ENCODE assay signal across 24 cellular contexts in genomic region chr16:9479008-9479407, GRCh38.
DNase-seq lines count a peak whose midpoint lies in the region; ATAC-seq, FAIRE-seq and TF ChIP-seq lines count a peak whose summit lies in the region.
"Had no signal": no experiment of that assay in that cellular context is flagged by ENCODE, and none has a peak within 500 bp of the region (broad histone marks: within the 10 kb centered on the region; RNA-seq: fewer than 3 reads in every experiment).

No MANE protein-coding gene starts in this region.

- BruUV-seq in PC-3 (replicated peaks; lab: Mats Ljungman, UMichigan), result no TSS peak

- H3K4me1 Mint-ChIP-seq in neural crest cell, result no peaks in the 10 kb centered on the region

- no peaks in the 10 kb centered on the region for H3K36me3 ChIP-seq in PC-3 (ENCODE audit: low read depth, low read length)
- no peaks in the 10 kb centered on the region for H3K36me3 ChIP-seq in kidney (ENCODE audit: control insufficient read depth in 1 of 2, insufficient read depth in 2 of 2, low read length in 2 of 2)
- H3K36me3 ChIP-seq: BLaER1 treated with 17β-estradiol and CSF1 and Interleukin-3, amounts not matched to agents 10 nM and 100 nM; HAP-1; MG63 had no signal

- peaks cover 3% of the 10 kb centered on the region for H3K27me3 Mint-ChIP-seq in neural crest cell (ENCODE audit: low read depth)

- H3K4me2 ChIP-seq in PC-3 (ENCODE audit: low read length), result no peak overlapping the region
- H3K4me2 ChIP-seq: BLaER1 treated with 17β-estradiol and CSF1 and Interleukin-3, amounts not matched to agents 10 nM and 100 nM had no signal

- TF ChIP-seq CTCF in PC-3 (conservative IDR thresholded peaks at IDR 0.05; ENCODE audit: low read depth, low read length) (peak; percentile 23; the same call in 1 of the 2 replicates), kidney (IDR thresholded peaks at IDR 0.05; ENCODE audit: borderline replicate concordance, extremely low read depth, insufficient read depth) (peak; percentile 17), neural crest cell (conservative IDR thresholded peaks at IDR 0.05) (peak; percentile 33)

- ATAC-seq in PC-3, result no peak
- ATAC-seq: SK-N-SH treated with all-trans-retinoic acid at 6 μM for 48 hours had no signal

- H3K9me3 ChIP-seq in PC-3 (ENCODE audit: low read length), result no peaks in the 10 kb centered on the region
- no peaks in the 10 kb centered on the region for H3K9me3 ChIP-seq in kidney (ENCODE audit: control insufficient read depth in 1 of 2, low read length in 2 of 2)
- H3K9me3 ChIP-seq: BLaER1 treated with 17β-estradiol and CSF1 and Interleukin-3, amounts not matched to agents 10 nM and 100 nM; HAP-1; MG63 had no signal

- no peaks in the 10 kb centered on the region for H3K9me2 ChIP-seq in PC-3 (replicated peaks; ENCODE audit: low read length)

- intact Hi-C loops in PC-3 (cut with micrococcal nuclease) (no loop called here), kidney (cut with DNase I) (no loop called here)

- no peaks in the 10 kb centered on the region for H3K9me3 Mint-ChIP-seq in neural crest cell

- POLR2A ChIA-PET in PC-3 (lab: Charles Lee; ENCODE audit: unreplicated experiment), result no interaction called here

- H3K27me3 ChIP-seq in PC-3 (ENCODE audit: low read length), result no peaks in the 10 kb centered on the region
- H3K27me3 ChIP-seq: BLaER1 treated with 17β-estradiol and CSF1 and Interleukin-3, amounts not matched to agents 10 nM and 100 nM; MG63 had no signal

- no peaks in the 10 kb centered on the region for H3K36me3 Mint-ChIP-seq in neural crest cell (ENCODE audit: low read depth)

- H2AFZ ChIP-seq in PC-3 (ENCODE audit: low read length), result no peak overlapping the region

- H3K27ac ChIP-seq in PC-3 (ENCODE audit: low read length), result no peak overlapping the region
- no peak overlapping the region for H3K27ac ChIP-seq in kidney (ENCODE audit: low read depth in 2 of 2, low read length in 2 of 2)
- H3K27ac ChIP-seq: BLaER1 treated with 17β-estradiol and CSF1 and Interleukin-3, amounts not matched to agents 10 nM and 100 nM; HL-60 had no signal

- CTCF ChIA-PET in PC-3 (lab: Charles Lee), result no interaction called here

- H3K9ac ChIP-seq in PC-3 (ENCODE audit: low read length), result no peak overlapping the region
- H3K9ac ChIP-seq in kidney (ENCODE audit: low read length in 2 of 2), result no peak overlapping the region
- H3K9ac ChIP-seq: BLaER1 treated with 17β-estradiol and CSF1 and Interleukin-3, amounts not matched to agents 10 nM and 100 nM had no signal

- H4K20me1 ChIP-seq in PC-3 (ENCODE audit: low read length), result no peaks in the 10 kb centered on the region
- H4K20me1 ChIP-seq: BLaER1 treated with 17β-estradiol and CSF1 and Interleukin-3, amounts not matched to agents 10 nM and 100 nM had no signal

- H3K27ac Mint-ChIP-seq in neural crest cell (ENCODE audit: unreplicated experiment), result no peak overlapping the region

- FAIRE-seq in kidney (lab: Jason Lieb, UNC) (no peak), frontal cortex (lab: Jason Lieb, UNC) (no peak)

- no peak overlapping the region for H3K4me3 Mint-ChIP-seq in neural crest cell

- DNase-seq in PC-3 (no peak), kidney (no peak), neural crest cell (ENCODE audit: low read depth, low spot score) (no peak), iPS-NIHi7 (ENCODE audit: extremely low spot score) (no peak), frontal cortex (ENCODE audit: low spot score in 2 of 2) (no peak), NCI-H748 (lab: John Stamatoyannopoulos, UW; ENCODE audit: unreplicated experiment) (no peak), kidney glomerular epithelial cell (lab: John Stamatoyannopoulos, UW) (no peak)
- DNase-seq: DMS153; GF-D8; IMR-90; Karpas-422; MG63; NCI-H1048; NCI-H1436 treated with DMSO at 0.1 percent for 48 hours; NCI-H2029 treated with DMSO at 0.1 percent for 48 hours; NCI-H2171 treated with DMSO at 0.1 percent for 48 hours; NCI-H446 treated with DMSO at 0.1 percent for 48 hours; NCI-H748 treated with DMSO at 0.1 percent for 48 hours; NK-92 treated with Interleukin-12 subunit alpha and Interleukin-12 subunit beta, amount 100 ng/mL, for 24 hours; SHP77 had no signal

- H3K4me1 ChIP-seq in PC-3 (ENCODE audit: insufficient read depth, low read length), result no peaks in the 10 kb centered on the region
- no peaks in the 10 kb centered on the region for H3K4me1 ChIP-seq in kidney (ENCODE audit: control insufficient read depth in 1 of 2, insufficient read depth in 1 of 2, low read depth in 1 of 2, low read length in 2 of 2)
- H3K4me1 ChIP-seq: HAP-1 had no signal

- no peak overlapping the region for H3K4me3 ChIP-seq in PC-3 (ENCODE audit: low read length)
- no peak overlapping the region for H3K4me3 ChIP-seq in kidney (ENCODE audit: low read length in 2 of 2)
- H3K4me3 ChIP-seq: BLaER1 treated with 17β-estradiol and CSF1 and Interleukin-3, amounts not matched to agents 10 nM and 100 nM; HAP-1; MG63 had no signal

- no peaks in the 10 kb centered on the region for H3K79me2 ChIP-seq in PC-3 (ENCODE audit: low read length)

- no peaks in the 10 kb centered on the region for H3F3A ChIP-seq in PC-3 (ENCODE audit: low read length, unreplicated experiment)
